ENCODE assay signal across 2 cellular contexts in the genomic region with DNA sequence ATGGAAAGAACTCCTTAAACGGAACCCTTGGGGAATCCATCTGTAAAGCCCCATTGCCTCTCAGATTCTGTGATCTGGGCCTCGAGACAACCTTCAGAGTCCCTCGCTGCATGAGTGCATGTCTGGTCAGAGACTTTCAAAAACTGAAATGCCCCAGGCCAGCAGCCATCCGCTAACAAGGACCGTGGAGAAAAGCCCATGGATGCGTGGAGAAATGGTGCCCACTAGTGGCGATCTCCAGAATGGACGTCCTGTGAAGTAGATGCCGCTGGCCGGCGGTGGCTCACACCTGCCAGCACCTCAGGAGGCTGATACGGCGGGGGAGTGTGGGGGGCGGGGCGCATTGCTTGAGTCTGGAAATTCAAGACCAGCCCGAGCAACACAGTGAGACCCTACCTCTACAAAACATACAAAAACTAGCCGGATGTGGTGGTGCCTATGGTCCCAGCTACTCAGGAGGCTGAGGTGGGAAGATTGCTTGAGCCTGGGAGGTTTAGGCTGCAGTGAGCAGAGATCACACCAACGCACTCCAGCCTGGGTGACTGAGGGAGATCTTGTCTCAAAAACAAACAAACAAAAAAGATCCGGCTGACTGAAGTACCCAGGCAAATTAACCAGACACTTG.
TF ChIP-seq lines count a peak whose summit lies in the region.

No MANE protein-coding gene starts in this region.

TF ChIP-seq in GM12891, 5 proteins besides CTCF, POLR2A, EP300 and RAD21:
- TF ChIP-seq TAF1 (IDR thresholded peaks at IDR 0.05; ENCODE audit: low read depth, low read length): no peak
- TF ChIP-seq SPI1 (IDR thresholded peaks at IDR 0.05; ENCODE audit: low read depth, low read length): no peak
- TF ChIP-seq POU2F2 (IDR thresholded peaks at IDR 0.05; ENCODE audit: low read depth, low read length): no peak; the same call in 1 of the 2 replicates

TF ChIP-seq in GM12878, 131 proteins besides CTCF, POLR2A, EP300 and RAD21 (continues in another document):
- TF ChIP-seq, protein P1, sequence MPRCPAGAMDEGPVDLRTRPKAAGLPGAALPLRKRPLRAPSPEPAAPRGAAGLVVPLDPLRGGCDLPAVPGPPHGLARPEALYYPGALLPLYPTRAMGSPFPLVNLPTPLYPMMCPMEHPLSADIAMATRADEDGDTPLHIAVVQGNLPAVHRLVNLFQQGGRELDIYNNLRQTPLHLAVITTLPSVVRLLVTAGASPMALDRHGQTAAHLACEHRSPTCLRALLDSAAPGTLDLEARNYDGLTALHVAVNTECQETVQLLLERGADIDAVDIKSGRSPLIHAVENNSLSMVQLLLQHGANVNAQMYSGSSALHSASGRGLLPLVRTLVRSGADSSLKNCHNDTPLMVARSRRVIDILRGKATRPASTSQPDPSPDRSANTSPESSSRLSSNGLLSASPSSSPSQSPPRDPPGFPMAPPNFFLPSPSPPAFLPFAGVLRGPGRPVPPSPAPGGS (IDR thresholded peaks at IDR 0.05; ENCODE audit: borderline replicate concordance, insufficient read depth, low read depth, low read length, poor library complexity, severe bottlenecking): no peak
- TF ChIP-seq SMARCA5 (IDR thresholded peaks at IDR 0.05): peak; percentile 76; the same call in 1 of the 2 replicates
- TF ChIP-seq HCFC1 (IDR thresholded peaks at IDR 0.05; ENCODE audit: low read length): peak; percentile 37; the same call in 1 of the 2 replicates
- TF ChIP-seq CBFB (IDR thresholded peaks at IDR 0.05; ENCODE audit: low read depth): no peak
- no peak for TF ChIP-seq TAF1 (IDR thresholded peaks at IDR 0.05; ENCODE audit: borderline replicate concordance, low read depth, low read length)
- no peak for TF ChIP-seq ATF7 (IDR thresholded peaks at IDR 0.05; ENCODE audit: low read depth)
- TF ChIP-seq, protein P2, sequence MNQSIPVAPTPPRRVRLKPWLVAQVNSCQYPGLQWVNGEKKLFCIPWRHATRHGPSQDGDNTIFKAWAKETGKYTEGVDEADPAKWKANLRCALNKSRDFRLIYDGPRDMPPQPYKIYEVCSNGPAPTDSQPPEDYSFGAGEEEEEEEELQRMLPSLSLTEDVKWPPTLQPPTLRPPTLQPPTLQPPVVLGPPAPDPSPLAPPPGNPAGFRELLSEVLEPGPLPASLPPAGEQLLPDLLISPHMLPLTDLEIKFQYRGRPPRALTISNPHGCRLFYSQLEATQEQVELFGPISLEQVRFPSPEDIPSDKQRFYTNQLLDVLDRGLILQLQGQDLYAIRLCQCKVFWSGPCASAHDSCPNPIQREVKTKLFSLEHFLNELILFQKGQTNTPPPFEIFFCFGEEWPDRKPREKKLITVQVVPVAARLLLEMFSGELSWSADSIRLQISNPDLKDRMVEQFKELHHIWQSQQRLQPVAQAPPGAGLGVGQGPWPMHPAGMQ (IDR thresholded peaks at IDR 0.05; ENCODE audit: borderline replicate concordance): no peak
- TF ChIP-seq NR2C1 (IDR thresholded peaks at IDR 0.05): no peak
- TF ChIP-seq, protein P3, sequence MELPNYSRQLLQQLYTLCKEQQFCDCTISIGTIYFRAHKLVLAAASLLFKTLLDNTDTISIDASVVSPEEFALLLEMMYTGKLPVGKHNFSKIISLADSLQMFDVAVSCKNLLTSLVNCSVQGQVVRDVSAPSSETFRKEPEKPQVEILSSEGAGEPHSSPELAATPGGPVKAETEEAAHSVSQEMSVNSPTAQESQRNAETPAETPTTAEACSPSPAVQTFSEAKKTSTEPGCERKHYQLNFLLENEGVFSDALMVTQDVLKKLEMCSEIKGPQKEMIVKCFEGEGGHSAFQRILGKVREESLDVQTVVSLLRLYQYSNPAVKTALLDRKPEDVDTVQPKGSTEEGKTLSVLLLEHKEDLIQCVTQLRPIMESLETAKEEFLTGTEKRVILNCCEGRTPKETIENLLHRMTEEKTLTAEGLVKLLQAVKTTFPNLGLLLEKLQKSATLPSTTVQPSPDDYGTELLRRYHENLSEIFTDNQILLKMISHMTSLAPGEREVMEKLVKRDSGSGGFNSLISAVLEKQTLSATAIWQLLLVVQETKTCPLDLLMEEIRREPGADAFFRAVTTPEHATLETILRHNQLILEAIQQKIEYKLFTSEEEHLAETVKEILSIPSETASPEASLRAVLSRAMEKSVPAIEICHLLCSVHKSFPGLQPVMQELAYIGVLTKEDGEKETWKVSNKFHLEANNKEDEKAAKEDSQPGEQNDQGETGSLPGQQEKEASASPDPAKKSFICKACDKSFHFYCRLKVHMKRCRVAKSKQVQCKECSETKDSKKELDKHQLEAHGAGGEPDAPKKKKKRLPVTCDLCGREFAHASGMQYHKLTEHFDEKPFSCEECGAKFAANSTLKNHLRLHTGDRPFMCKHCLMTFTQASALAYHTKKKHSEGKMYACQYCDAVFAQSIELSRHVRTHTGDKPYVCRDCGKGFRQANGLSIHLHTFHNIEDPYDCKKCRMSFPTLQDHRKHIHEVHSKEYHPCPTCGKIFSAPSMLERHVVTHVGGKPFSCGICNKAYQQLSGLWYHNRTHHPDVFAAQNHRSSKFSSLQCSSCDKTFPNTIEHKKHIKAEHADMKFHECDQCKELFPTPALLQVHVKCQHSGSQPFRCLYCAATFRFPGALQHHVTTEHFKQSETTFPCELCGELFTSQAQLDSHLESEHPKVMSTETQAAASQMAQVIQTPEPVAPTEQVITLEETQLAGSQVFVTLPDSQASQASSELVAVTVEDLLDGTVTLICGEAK (IDR thresholded peaks at IDR 0.05; ENCODE audit: borderline replicate concordance): no peak
- TF ChIP-seq, protein P4, sequence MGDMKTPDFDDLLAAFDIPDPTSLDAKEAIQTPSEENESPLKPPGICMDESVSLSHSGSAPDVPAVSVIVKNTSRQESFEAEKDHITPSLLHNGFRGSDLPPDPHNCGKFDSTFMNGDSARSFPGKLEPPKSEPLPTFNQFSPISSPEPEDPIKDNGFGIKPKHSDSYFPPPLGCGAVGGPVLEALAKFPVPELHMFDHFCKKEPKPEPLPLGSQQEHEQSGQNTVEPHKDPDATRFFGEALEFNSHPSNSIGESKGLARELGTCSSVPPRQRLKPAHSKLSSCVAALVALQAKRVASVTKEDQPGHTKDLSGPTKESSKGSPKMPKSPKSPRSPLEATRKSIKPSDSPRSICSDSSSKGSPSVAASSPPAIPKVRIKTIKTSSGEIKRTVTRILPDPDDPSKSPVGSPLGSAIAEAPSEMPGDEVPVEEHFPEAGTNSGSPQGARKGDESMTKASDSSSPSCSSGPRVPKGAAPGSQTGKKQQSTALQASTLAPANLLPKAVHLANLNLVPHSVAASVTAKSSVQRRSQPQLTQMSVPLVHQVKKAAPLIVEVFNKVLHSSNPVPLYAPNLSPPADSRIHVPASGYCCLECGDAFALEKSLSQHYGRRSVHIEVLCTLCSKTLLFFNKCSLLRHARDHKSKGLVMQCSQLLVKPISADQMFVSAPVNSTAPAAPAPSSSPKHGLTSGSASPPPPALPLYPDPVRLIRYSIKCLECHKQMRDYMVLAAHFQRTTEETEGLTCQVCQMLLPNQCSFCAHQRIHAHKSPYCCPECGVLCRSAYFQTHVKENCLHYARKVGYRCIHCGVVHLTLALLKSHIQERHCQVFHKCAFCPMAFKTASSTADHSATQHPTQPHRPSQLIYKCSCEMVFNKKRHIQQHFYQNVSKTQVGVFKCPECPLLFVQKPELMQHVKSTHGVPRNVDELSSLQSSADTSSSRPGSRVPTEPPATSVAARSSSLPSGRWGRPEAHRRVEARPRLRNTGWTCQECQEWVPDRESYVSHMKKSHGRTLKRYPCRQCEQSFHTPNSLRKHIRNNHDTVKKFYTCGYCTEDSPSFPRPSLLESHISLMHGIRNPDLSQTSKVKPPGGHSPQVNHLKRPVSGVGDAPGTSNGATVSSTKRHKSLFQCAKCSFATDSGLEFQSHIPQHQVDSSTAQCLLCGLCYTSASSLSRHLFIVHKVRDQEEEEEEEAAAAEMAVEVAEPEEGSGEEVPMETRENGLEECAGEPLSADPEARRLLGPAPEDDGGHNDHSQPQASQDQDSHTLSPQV (IDR thresholded peaks at IDR 0.05): 0 out of 2 replicates have a peak, but pooled peaks have one; percentile 10
- TF ChIP-seq ZNF622 (IDR thresholded peaks at IDR 0.05): no peak
- no peak for TF ChIP-seq NBN (IDR thresholded peaks at IDR 0.05)
- TF ChIP-seq BHLHE40 (IDR thresholded peaks at IDR 0.05; ENCODE audit: borderline replicate concordance in 1 of 2, low read depth in 2 of 2, low read length in 1 of 2): peak in 1 of 2 experiments; percentile 30; a peak in 1 of 4 replicates
- peak; percentile 100 for TF ChIP-seq SMC3 (IDR thresholded peaks at IDR 0.05; ENCODE audit: borderline replicate concordance, low read length)
- TF ChIP-seq, protein P5, sequence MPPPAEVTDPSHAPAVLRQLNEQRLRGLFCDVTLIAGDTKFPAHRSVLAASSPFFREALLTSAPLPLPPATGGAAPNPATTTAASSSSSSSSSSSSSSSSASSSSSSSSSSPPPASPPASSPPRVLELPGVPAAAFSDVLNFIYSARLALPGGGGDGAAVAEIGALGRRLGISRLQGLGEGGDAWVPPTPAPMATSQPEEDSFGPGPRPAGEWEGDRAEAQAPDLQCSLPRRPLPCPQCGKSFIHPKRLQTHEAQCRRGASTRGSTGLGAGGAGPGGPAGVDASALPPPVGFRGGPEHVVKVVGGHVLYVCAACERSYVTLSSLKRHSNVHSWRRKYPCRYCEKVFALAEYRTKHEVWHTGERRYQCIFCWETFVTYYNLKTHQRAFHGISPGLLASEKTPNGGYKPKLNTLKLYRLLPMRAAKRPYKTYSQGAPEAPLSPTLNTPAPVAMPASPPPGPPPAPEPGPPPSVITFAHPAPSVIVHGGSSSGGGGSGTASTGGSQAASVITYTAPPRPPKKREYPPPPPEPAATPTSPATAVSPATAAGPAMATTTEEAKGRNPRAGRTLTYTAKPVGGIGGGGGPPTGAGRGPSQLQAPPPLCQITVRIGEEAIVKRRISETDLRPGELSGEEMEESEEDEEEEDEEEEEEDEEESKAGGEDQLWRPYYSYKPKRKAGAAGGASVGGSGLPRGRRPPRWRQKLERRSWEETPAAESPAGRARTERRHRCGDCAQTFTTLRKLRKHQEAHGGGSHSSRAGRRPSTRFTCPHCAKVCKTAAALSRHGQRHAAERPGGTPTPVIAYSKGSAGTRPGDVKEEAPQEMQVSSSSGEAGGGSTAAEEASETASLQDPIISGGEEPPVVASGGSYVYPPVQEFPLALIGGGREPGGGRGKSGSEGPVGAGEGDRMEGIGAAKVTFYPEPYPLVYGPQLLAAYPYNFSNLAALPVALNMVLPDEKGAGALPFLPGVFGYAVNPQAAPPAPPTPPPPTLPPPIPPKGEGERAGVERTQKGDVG (CRISPR knock-in tag; IDR thresholded peaks at IDR 0.05): no peak
- no peak for TF ChIP-seq NFIC (IDR thresholded peaks at IDR 0.05; ENCODE audit: low read depth, low read length)
- TF ChIP-seq YBX1 (IDR thresholded peaks at IDR 0.05): no peak
- TF ChIP-seq IRF4 (IDR thresholded peaks at IDR 0.05; ENCODE audit: low read depth, low read length): peak; percentile 47; the same call in 1 of the 2 replicates
- TF ChIP-seq ESRRA (IDR thresholded peaks at IDR 0.05; ENCODE audit: low read length): 0 out of 2 replicates have a peak, but pooled peaks have one; percentile 28
- no peak for TF ChIP-seq ETV6 (conservative IDR thresholded peaks at IDR 0.05 in 1 of 2, IDR thresholded peaks at IDR 0.05 in 1 of 2; ENCODE audit: borderline replicate concordance in 1 of 2, low read depth in 1 of 2)
- TF ChIP-seq SREBF1 (IDR thresholded peaks at IDR 0.05; ENCODE audit: low read length): no peak
- no peak for TF ChIP-seq SMAD5 (IDR thresholded peaks at IDR 0.05; ENCODE audit: low read depth)
- TF ChIP-seq IKZF2 (IDR thresholded peaks at IDR 0.05): no peak
- no peak; the same call in 1 of the 2 replicates for TF ChIP-seq PAX5 (IDR thresholded peaks at IDR 0.05; ENCODE audit: borderline replicate concordance, low read depth, low read length)
- TF ChIP-seq, protein P6, sequence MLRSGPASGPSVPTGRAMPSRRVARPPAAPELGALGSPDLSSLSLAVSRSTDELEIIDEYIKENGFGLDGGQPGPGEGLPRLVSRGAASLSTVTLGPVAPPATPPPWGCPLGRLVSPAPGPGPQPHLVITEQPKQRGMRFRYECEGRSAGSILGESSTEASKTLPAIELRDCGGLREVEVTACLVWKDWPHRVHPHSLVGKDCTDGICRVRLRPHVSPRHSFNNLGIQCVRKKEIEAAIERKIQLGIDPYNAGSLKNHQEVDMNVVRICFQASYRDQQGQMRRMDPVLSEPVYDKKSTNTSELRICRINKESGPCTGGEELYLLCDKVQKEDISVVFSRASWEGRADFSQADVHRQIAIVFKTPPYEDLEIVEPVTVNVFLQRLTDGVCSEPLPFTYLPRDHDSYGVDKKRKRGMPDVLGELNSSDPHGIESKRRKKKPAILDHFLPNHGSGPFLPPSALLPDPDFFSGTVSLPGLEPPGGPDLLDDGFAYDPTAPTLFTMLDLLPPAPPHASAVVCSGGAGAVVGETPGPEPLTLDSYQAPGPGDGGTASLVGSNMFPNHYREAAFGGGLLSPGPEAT (IDR thresholded peaks at IDR 0.05; ENCODE audit: low read depth): no peak
- no peak for TF ChIP-seq ZSCAN29 (IDR thresholded peaks at IDR 0.05)
- TF ChIP-seq, protein P7, sequence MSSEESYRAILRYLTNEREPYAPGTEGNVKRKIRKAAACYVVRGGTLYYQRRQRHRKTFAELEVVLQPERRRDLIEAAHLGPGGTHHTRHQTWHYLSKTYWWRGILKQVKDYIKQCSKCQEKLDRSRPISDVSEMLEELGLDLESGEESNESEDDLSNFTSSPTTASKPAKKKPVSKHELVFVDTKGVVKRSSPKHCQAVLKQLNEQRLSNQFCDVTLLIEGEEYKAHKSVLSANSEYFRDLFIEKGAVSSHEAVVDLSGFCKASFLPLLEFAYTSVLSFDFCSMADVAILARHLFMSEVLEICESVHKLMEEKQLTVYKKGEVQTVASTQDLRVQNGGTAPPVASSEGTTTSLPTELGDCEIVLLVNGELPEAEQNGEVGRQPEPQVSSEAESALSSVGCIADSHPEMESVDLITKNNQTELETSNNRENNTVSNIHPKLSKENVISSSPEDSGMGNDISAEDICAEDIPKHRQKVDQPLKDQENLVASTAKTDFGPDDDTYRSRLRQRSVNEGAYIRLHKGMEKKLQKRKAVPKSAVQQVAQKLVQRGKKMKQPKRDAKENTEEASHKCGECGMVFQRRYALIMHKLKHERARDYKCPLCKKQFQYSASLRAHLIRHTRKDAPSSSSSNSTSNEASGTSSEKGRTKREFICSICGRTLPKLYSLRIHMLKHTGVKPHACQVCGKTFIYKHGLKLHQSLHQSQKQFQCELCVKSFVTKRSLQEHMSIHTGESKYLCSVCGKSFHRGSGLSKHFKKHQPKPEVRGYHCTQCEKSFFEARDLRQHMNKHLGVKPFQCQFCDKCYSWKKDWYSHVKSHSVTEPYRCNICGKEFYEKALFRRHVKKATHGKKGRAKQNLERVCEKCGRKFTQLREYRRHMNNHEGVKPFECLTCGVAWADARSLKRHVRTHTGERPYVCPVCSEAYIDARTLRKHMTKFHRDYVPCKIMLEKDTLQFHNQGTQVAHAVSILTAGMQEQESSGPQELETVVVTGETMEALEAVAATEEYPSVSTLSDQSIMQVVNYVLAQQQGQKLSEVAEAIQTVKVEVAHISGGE (CRISPR knock-in tag; IDR thresholded peaks at IDR 0.05): no peak
- TF ChIP-seq SPI1 (IDR thresholded peaks at IDR 0.05; ENCODE audit: borderline replicate concordance, insufficient read depth, low read depth, low read length): no peak
- TF ChIP-seq, protein P8, sequence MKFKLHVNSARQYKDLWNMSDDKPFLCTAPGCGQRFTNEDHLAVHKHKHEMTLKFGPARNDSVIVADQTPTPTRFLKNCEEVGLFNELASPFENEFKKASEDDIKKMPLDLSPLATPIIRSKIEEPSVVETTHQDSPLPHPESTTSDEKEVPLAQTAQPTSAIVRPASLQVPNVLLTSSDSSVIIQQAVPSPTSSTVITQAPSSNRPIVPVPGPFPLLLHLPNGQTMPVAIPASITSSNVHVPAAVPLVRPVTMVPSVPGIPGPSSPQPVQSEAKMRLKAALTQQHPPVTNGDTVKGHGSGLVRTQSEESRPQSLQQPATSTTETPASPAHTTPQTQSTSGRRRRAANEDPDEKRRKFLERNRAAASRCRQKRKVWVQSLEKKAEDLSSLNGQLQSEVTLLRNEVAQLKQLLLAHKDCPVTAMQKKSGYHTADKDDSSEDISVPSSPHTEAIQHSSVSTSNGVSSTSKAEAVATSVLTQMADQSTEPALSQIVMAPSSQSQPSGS (IDR thresholded peaks at IDR 0.05; ENCODE audit: low read length): no peak
- TF ChIP-seq CHD2 (IDR thresholded peaks at IDR 0.05; ENCODE audit: borderline replicate concordance, low read depth, low read length): no peak
- peak; percentile 18 for TF ChIP-seq SP1 (IDR thresholded peaks at IDR 0.05; ENCODE audit: low read depth, low read length)
